8 cellular contexts compared by ENCODE assay signal in genomic region chr1:183180213-183180612, GRCh38. TPM values are rescaled to one million over a fixed set of nuclear protein-coding genes. Genes with fewer than 3 reads are reported as not detected.
A peak's percentile ranks its signal among the peaks of the same experiment; 100 is the strongest.
DNase-seq lines count a peak whose midpoint lies in the region; ATAC-seq and TF ChIP-seq lines count a peak whose summit lies in the region.

No MANE protein-coding gene starts in this region.

- no peaks in the 10 kb centered on the region for H3K9me3 Mint-ChIP-seq in chondrocyte (ENCODE audit: low read depth)
- no peaks in the 10 kb centered on the region for H3K9me3 Mint-ChIP-seq in activated naive CD4-positive, alpha-beta T cell treated with anti-CD3 and anti-CD28 coated beads, Interleukin-2, amount 50 U/mL, for 72 hours
- peaks cover 0 to under 1% (median 0%) of the 10 kb centered on the region in 7 donors for H3K9me3 Mint-ChIP-seq in CD14-positive monocyte

- intact Hi-C loops in CD14-positive monocyte (cut with micrococcal nuclease), result no loop called here

- H3K4me3 Mint-ChIP-seq in chondrocyte (ENCODE audit: unreplicated experiment) (peak overlapping the region; percentile 43), CD14-positive monocyte (no peak overlapping the region)

- TF ChIP-seq CTCF in chondrocyte (IDR thresholded peaks at IDR 0.05) (no peak), CD14-positive monocyte (IDR thresholded peaks at IDR 0.05) (no peak)

- peaks cover 0 to 10% of the 10 kb centered on the region in 2 donors for H3K4me1 ChIP-seq in muscle layer of duodenum (ENCODE audit: control insufficient read depth in 1 of 2, insufficient read depth in 2 of 2, low read length in 2 of 2)

- H3K27me3 Mint-ChIP-seq in chondrocyte (ENCODE audit: low read depth), result no peaks in the 10 kb centered on the region
- peaks cover 7 to 17% (median 11%) of the 10 kb centered on the region in 3 donors for H3K27me3 Mint-ChIP-seq in CD14-positive monocyte (ENCODE audit: low read depth in 3 of 3)

- H3K4me3 ChIP-seq in muscle layer of duodenum (ENCODE audit: low read depth in 1 of 2, low read length in 2 of 2), result no peak overlapping the region

- no peaks in the 10 kb centered on the region for H3K9me3 ChIP-seq in muscle layer of duodenum (ENCODE audit: control insufficient read depth in 1 of 2, low read length in 2 of 2)

- H3K27me3 ChIP-seq in muscle layer of duodenum (ENCODE audit: low read depth, low read length), result no peaks in the 10 kb centered on the region

- H3K4me1 Mint-ChIP-seq in chondrocyte (ENCODE audit: low read depth) (peaks cover 52% of the 10 kb centered on the region), CD14-positive monocyte (no peaks in the 10 kb centered on the region)

- DNase-seq in DMS 273 treated with DMSO at 0.1 percent for 48 hours (lab: John Stamatoyannopoulos, UW) (peak; percentile 60), NCI-H1092 (lab: John Stamatoyannopoulos, UW) (peak; percentile 78), chondrocyte (ENCODE audit: low spot score) (no peak), CD14-positive monocyte (ENCODE audit: low spot score) (no peak), activated T-cell treated with anti-CD3 and anti-CD28 coated beads for 4 hours (no peak)
- no peak for DNase-seq in activated naive CD4-positive, alpha-beta T cell treated with anti-CD3 and anti-CD28 coated beads, Interleukin-2, amount 50 U/mL, for 72 hours (ENCODE audit: low spot score in 2 of 2)
- DNase-seq in stimulated activated CD4-positive, alpha-beta T cell treated with anti-CD3 and anti-CD28 coated beads, Interleukin-4, amount 100 ng/mL, for 4 hours, result no peak

- no peak for ATAC-seq in activated naive CD4-positive, alpha-beta T cell treated with anti-CD3 and anti-CD28 coated beads, Interleukin-2, amount 50 U/mL, for 72 hours

- peaks cover 0 to 9% of the 10 kb centered on the region in 2 donors for H3K36me3 ChIP-seq in muscle layer of duodenum (ENCODE audit: control insufficient read depth in 1 of 2, insufficient read depth in 2 of 2, low read length in 2 of 2)

- H3K36me3 Mint-ChIP-seq in chondrocyte (ENCODE audit: low read depth) (no peaks in the 10 kb centered on the region), CD14-positive monocyte (no peaks in the 10 kb centered on the region)
- no peaks in the 10 kb centered on the region for H3K36me3 Mint-ChIP-seq in activated naive CD4-positive, alpha-beta T cell treated with anti-CD3 and anti-CD28 coated beads, Interleukin-2, amount 50 U/mL, for 72 hours

- H3K27ac ChIP-seq in muscle layer of duodenum (ENCODE audit: low read length), result peak overlapping the region; percentile 35

- H3K27ac Mint-ChIP-seq in chondrocyte (ENCODE audit: unreplicated experiment) (peak overlapping the region; percentile 93), CD14-positive monocyte (no peak overlapping the region)
- no peak overlapping the region for H3K27ac Mint-ChIP-seq in activated naive CD4-positive, alpha-beta T cell treated with anti-CD3 and anti-CD28 coated beads, Interleukin-2, amount 50 U/mL, for 72 hours

RNA-seq across cellular contexts. Expression of gene LAMC2, which starts 5.9 kb away (rescaled TPM):
- 13.8 to 20.1 TPM (median 14.5 TPM) in 3 replicates for total RNA-seq in chondrocyte
- not detected for total RNA-seq in activated naive CD4-positive, alpha-beta T cell treated with anti-CD3 and anti-CD28 coated beads, Interleukin-2, amount 50 U/mL, for 72 hours
- polyA plus RNA-seq in CD14-positive monocyte, result not detected

Comparison
In these comparisons a context has a peak if more than half of its experiments do, and no peak if none do; other contexts are left out.
1. DNase-seq: peak in DMS 273 treated with DMSO at 0.1 percent for 48 hours (single experiment) and NCI-H1092 (single experiment); none in chondrocyte (single experiment), activated naive CD4-positive, alpha-beta T cell treated with anti-CD3 and anti-CD28 coated beads, Interleukin-2, amount 50 U/mL, for 72 hours (0 of 2), CD14-positive monocyte (single experiment), activated T-cell treated with anti-CD3 and anti-CD28 coated beads for 4 hours (single experiment) and stimulated activated CD4-positive, alpha-beta T cell treated with anti-CD3 and anti-CD28 coated beads, Interleukin-4, amount 100 ng/mL, for 4 hours (0 of 2).
2. RNA of gene LAMC2, which starts 5.9 kb away (total RNA-seq): 13.8 to 20.1 TPM in chondrocyte; not detected in activated naive CD4-positive, alpha-beta T cell treated with anti-CD3 and anti-CD28 coated beads, Interleukin-2, amount 50 U/mL, for 72 hours; every median in the first group is over 10 times any median in the second.